Comparison of ENCODE assay signal across 21 cellular contexts in the genomic region with DNA sequence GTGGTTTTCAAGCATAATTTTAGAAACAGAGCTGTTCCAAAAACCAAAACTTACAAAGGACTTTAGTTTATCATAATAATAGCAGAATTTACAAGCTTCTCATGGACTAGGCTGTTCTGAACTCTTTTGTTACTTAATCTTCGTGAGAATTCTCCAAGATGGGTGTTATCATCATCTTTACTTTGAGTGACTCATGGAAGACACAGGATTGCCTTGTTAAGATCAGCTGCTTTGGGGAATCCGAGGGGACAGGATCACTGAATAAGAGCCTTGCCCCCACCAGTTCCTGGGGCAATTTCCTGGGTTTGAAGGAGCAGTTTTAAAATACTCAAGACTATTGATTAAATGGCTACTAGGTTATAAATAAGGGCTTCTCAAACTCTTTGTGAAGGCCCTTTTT.
DNase-seq lines count a peak whose midpoint lies in the region; ATAC-seq and TF ChIP-seq lines count a peak whose summit lies in the region.
"Had no signal": no experiment of that assay in that cellular context is flagged by ENCODE, and none has a peak within 500 bp of the region (broad histone marks: within the 10 kb centered on the region; RNA-seq: fewer than 3 reads in every experiment).

No MANE protein-coding gene starts in this region.

- no peak overlapping the region for H3K4me2 ChIP-seq in GM23248 (ENCODE audit: unreplicated experiment)
- H3K4me2 ChIP-seq: A549; BLaER1 treated with 17β-estradiol and CSF1 and Interleukin-3, amounts not matched to agents 10 nM and 100 nM had no signal

- no peaks in the 10 kb centered on the region for H3K9me2 ChIP-seq in GM23248 (ENCODE audit: insufficient read depth)

- no peaks in the 10 kb centered on the region for H3K36me3 ChIP-seq in GM23248 (ENCODE audit: low read depth)
- peaks cover 0 to 7% (median 0%) of the 10 kb centered on the region in 4 donors for H3K36me3 ChIP-seq in esophagus muscularis mucosa
- peaks cover 0 to 7% of the 10 kb centered on the region in 2 donors for H3K36me3 ChIP-seq in gastrocnemius medialis
- H3K36me3 ChIP-seq in vagina: no peaks in the 10 kb centered on the region
- H3K36me3 ChIP-seq: BE2C; BLaER1 treated with 17β-estradiol and CSF1 and Interleukin-3, amounts not matched to agents 10 nM and 100 nM; HAP-1 had no signal

- no peak overlapping the region for H2AFZ ChIP-seq in GM23248

- H3K4me1 ChIP-seq in GM23248 (ENCODE audit: insufficient read depth) (no peaks in the 10 kb centered on the region), esophagus muscularis mucosa (no peaks in the 10 kb centered on the region), gastrocnemius medialis (peaks cover 0 to 14% of the 10 kb centered on the region in 2 donors), vagina (peaks cover 8% of the 10 kb centered on the region)
- H3K4me1 ChIP-seq: A549; BE2C; BLaER1 treated with 17β-estradiol and CSF1 and Interleukin-3, amounts not matched to agents 10 nM and 100 nM; Caco-2; HAP-1 had no signal

- H3K4me3 ChIP-seq in GM23248 (no peak overlapping the region), esophagus muscularis mucosa (no peak overlapping the region), gastrocnemius medialis (no peak overlapping the region), vagina (no peak overlapping the region)
- H3K4me3 ChIP-seq: A549; BLaER1 treated with 17β-estradiol and CSF1 and Interleukin-3, amounts not matched to agents 10 nM and 100 nM; HAP-1 had no signal

- no peak for TF ChIP-seq EP300 in esophagus muscularis mucosa (IDR thresholded peaks at IDR 0.05)

- H4K20me1 ChIP-seq in GM23248 (ENCODE audit: insufficient read depth): no peaks in the 10 kb centered on the region
- H4K20me1 ChIP-seq: BLaER1 treated with 17β-estradiol and CSF1 and Interleukin-3, amounts not matched to agents 10 nM and 100 nM had no signal

- ATAC-seq in gastrocnemius medialis (no peak), HG03095 (IDR thresholded peaks at IDR 0.05; ENCODE audit: unreplicated experiment) (no peak), HG03175 (IDR thresholded peaks at IDR 0.05; ENCODE audit: unreplicated experiment) (no peak), GM18505 (IDR thresholded peaks at IDR 0.05; ENCODE audit: unreplicated experiment) (no peak)
- ATAC-seq: A549 had no signal

- TF ChIP-seq POLR2A in esophagus muscularis mucosa (IDR thresholded peaks at IDR 0.05; ENCODE audit: low read depth): no peak
- no peak for TF ChIP-seq POLR2A in gastrocnemius medialis (IDR thresholded peaks at IDR 0.05)
- no peak for TF ChIP-seq POLR2A in vagina (IDR thresholded peaks at IDR 0.05)
- TF ChIP-seq POLR2A in GM18505 (IDR thresholded peaks at IDR 0.05; ENCODE audit: borderline replicate concordance, extremely low read depth, insufficient read depth, insufficient read length): no peak

- H3K27me3 ChIP-seq in GM23248 (replicated peaks; ENCODE audit: insufficient read depth) (no peaks in the 10 kb centered on the region), esophagus muscularis mucosa (no peaks in the 10 kb centered on the region), gastrocnemius medialis (no peaks in the 10 kb centered on the region), vagina (no peaks in the 10 kb centered on the region)

- no peak overlapping the region for H3K27ac ChIP-seq in GM23248
- H3K27ac ChIP-seq in esophagus muscularis mucosa (replicated peaks in 1 of 4): no peak overlapping the region
- H3K27ac ChIP-seq in gastrocnemius medialis: peak overlapping the region in 3 of 4 donors; percentile 4 to 38 (median 27)
- H3K27ac ChIP-seq in vagina: peak overlapping the region; percentile 43
- H3K27ac ChIP-seq: A549; BLaER1 treated with 17β-estradiol and CSF1 and Interleukin-3, amounts not matched to agents 10 nM and 100 nM had no signal

- DNase-seq in GM23248: peak; percentile 5
- DNase-seq in esophagus muscularis mucosa (ENCODE audit: extremely low spot score): peak; percentile 42
- no peak for DNase-seq in gastrocnemius medialis
- DNase-seq in vagina (ENCODE audit: extremely low spot score in 2 of 2): no peak
- DNase-seq: 8988T; ACHN; AML-193; BE2C; Caco-2; CD4-positive, alpha-beta T cell; CD8-positive, alpha-beta memory T cell; DMS153; DND-41; GOT3; HFFc6 had no signal

- no peaks in the 10 kb centered on the region for H3K79me2 ChIP-seq in GM23248 (ENCODE audit: insufficient read depth)

- 2 to 3% methylated on average over 2 of the region's 2 CpGs for WGBS in GM23248 (ENCODE audit: low coverage in 1 of 2, low lambda C conversion rate in 2 of 2, missing lambda C conversion rate in 2 of 2), 2 experiments
- 81% methylated on average over 2 of the region's 2 CpGs for WGBS in esophagus muscularis mucosa

- in situ Hi-C loops in GM23248 (cut with MboI): no loop called here
- in situ Hi-C loops in gastrocnemius medialis (cut with MboI; ENCODE audit: low sequenced_read_pairs in 4 of 4): loop anchor here in 1 of 4 donors (25.0 kb wide), 1 partner anchor 383 kb away; a partner anchor contains a TSS

- TF ChIP-seq CTCF in esophagus muscularis mucosa (IDR thresholded peaks at IDR 0.05): no peak
- no peak for TF ChIP-seq CTCF in gastrocnemius medialis (IDR thresholded peaks at IDR 0.05 in 4 of 5, conservative IDR thresholded peaks at IDR 0.05 in 1 of 5)
- TF ChIP-seq CTCF in vagina (IDR thresholded peaks at IDR 0.05): no peak

- intact Hi-C loops in esophagus muscularis mucosa (cut with DNase I) (no loop called here), gastrocnemius medialis (cut with DNase I; ENCODE audit: low total_unique reads) (no loop called here), vagina (cut with DNase I) (no loop called here)

- H3F3A ChIP-seq in GM23248 (ENCODE audit: insufficient read depth): no peaks in the 10 kb centered on the region

- H3K9ac ChIP-seq in GM23248: no peak overlapping the region
- H3K9ac ChIP-seq: BLaER1 treated with 17β-estradiol and CSF1 and Interleukin-3, amounts not matched to agents 10 nM and 100 nM had no signal

- H3K9me3 ChIP-seq in GM23248 (ENCODE audit: low read depth): no peaks in the 10 kb centered on the region
- no peaks in the 10 kb centered on the region for H3K9me3 ChIP-seq in esophagus muscularis mucosa
- no peaks in the 10 kb centered on the region for H3K9me3 ChIP-seq in gastrocnemius medialis
- H3K9me3 ChIP-seq in vagina: no peaks in the 10 kb centered on the region
- H3K9me3 ChIP-seq: A549; BE2C; BLaER1 treated with 17β-estradiol and CSF1 and Interleukin-3, amounts not matched to agents 10 nM and 100 nM; Caco-2; HAP-1 had no signal

Comparison
In these comparisons a context has a peak if more than half of its experiments do, and no peak if none do; other contexts are left out.
1. DNase-seq: peak in GM23248 (single experiment) and esophagus muscularis mucosa (single experiment); none in gastrocnemius medialis (0 of 2) and vagina (0 of 2).
2. H3K27ac ChIP-seq: peak in gastrocnemius medialis (3 of 4) and vagina (single experiment); none in GM23248 (single experiment) and esophagus muscularis mucosa (0 of 4).